ENCODE assay signal across 2 cellular contexts in genomic region chr11:19774329-19774728, GRCh38.
TF ChIP-seq lines count a peak whose summit lies in the region.

No MANE protein-coding gene starts in this region.

TF ChIP-seq in HEK293, 187 proteins besides CTCF, POLR2A, EP300 and RAD21 (continued from another document):
- no peak for TF ChIP-seq ZNF558 (tag by site-specific recombination; IDR thresholded peaks at IDR 0.05)

TF ChIP-seq in H1, 55 proteins besides CTCF, POLR2A, EP300 and RAD21 (continued from another document):
- TF ChIP-seq, protein P1, sequence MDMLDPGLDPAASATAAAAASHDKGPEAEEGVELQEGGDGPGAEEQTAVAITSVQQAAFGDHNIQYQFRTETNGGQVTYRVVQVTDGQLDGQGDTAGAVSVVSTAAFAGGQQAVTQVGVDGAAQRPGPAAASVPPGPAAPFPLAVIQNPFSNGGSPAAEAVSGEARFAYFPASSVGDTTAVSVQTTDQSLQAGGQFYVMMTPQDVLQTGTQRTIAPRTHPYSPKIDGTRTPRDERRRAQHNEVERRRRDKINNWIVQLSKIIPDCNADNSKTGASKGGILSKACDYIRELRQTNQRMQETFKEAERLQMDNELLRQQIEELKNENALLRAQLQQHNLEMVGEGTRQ (IDR thresholded peaks at IDR 0.05; ENCODE audit: low read length), result no peak
- TF ChIP-seq SP2 (IDR thresholded peaks at IDR 0.05; ENCODE audit: low read length), result no peak
- no peak for TF ChIP-seq FOSL1 (IDR thresholded peaks at IDR 0.05; ENCODE audit: insufficient read depth, low read depth, low read length)
- TF ChIP-seq RXRA (IDR thresholded peaks at IDR 0.05; ENCODE audit: insufficient read depth, low read depth, low read length), result no peak
- no peak for TF ChIP-seq CREB1 (IDR thresholded peaks at IDR 0.05)
- no peak for TF ChIP-seq KDM5A (IDR thresholded peaks at IDR 0.05; ENCODE audit: low read length)
- TF ChIP-seq SUZ12 (IDR thresholded peaks at IDR 0.05; ENCODE audit: low read length), result no peak
- TF ChIP-seq RNF2 (IDR thresholded peaks at IDR 0.05; ENCODE audit: borderline replicate concordance, low read depth, low read length, missing control alignments, poor library complexity, severe bottlenecking), result no peak
